In the genomic region with DNA sequence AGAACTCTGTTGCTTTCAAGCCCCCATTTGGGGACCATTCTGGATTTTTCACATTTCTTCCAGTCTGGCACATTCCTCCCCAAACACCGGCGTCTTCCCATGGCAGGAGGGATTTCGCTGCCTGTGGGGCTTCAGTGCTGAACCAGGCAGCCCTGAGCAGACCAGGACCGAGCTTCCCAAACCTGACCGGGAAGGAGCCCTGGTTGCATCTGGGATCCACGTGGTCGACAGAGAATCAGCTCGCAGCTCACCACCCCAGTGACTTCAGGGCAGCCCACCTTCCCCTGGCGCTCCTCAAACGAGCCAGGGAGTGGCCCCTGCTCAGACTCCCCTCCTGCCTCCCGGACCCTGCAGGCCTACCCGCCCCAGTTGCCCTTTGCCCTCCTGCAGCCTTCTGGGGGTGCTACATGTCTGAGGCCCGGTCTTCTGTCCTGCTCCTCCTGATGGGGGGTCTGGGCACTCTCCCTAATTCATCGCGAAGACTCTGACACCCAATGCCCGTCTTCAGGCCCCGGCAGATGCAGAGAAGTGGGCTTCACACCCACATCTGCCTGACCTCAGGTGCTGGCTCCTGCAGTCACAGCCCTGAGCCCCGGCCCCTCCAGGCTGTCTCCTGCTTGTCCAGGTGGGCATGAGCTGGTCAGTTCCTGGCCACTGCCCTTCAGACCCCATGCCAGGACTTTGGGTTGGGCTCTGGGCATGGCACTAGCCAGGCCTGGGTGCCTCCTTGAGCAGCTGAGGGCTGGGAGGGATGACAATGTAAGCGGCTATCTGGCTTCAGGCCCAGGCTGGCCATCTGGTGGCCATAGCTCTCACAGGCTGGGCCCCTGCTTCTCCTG, we compare ENCODE assay signal across 8 cellular contexts. TPM values are rescaled to one million over a fixed set of nuclear protein-coding genes. Genes with fewer than 3 reads are reported as not detected.
A peak's percentile ranks its signal among the peaks of the same experiment; 100 is the strongest.
DNase-seq lines count a peak whose midpoint lies in the region; ATAC-seq and TF ChIP-seq lines count a peak whose summit lies in the region.

No MANE protein-coding gene starts in this region.

- peak overlapping the region; percentile 82 for H3K4me3 Mint-ChIP-seq in activated T-helper 17 cell treated with anti-CD3 and anti-CD28 coated beads, Interleukin-2, amount 50 U/mL, for 72 hours

- no peak for TF ChIP-seq EP300 in tibial nerve (IDR thresholded peaks at IDR 0.05)

- peak; percentile 64 for DNase-seq in activated effector memory CD4-positive, alpha-beta T cell treated with anti-CD3 and anti-CD28 coated beads, Interleukin-2, amount 50 U/mL, for 16 hours
- no peak for DNase-seq in activated effector memory CD4-positive, alpha-beta T cell treated with Interleukin-2 at 50 U/mL for 16 hours
- DNase-seq in islet precursor cell (peak; percentile 65), tibial nerve (ENCODE audit: low spot score in 2 of 2) (peak; percentile 10 to 13), LoVo (ENCODE audit: low spot score) (no peak)

- no peak for TF ChIP-seq POLR2A in tibial nerve (IDR thresholded peaks at IDR 0.05)

- H3K9me3 ChIP-seq in tibial nerve, result no peaks in the 10 kb centered on the region

- no peaks in the 10 kb centered on the region for H3K4me1 Mint-ChIP-seq in activated T-helper 17 cell treated with anti-CD3 and anti-CD28 coated beads, Interleukin-2, amount 50 U/mL, for 72 hours

- ATAC-seq in activated T-helper 17 cell treated with anti-CD3 and anti-CD28 coated beads, Interleukin-2, amount 50 U/mL, for 72 hours (replicated peaks), result no peak
- no peak for ATAC-seq in GM18498 (IDR thresholded peaks at IDR 0.05; ENCODE audit: unreplicated experiment)
- ATAC-seq in GM18907 (IDR thresholded peaks at IDR 0.05; ENCODE audit: unreplicated experiment), result no peak

- H3K4me3 ChIP-seq in tibial nerve, result peak overlapping the region in 3 of 4 donors; percentile 43 to 79 (median 75)

- no peaks in the 10 kb centered on the region for H3K27me3 ChIP-seq in tibial nerve

- 60% methylated on average over 18 to 19 of the region's 19 CpGs for WGBS in tibial nerve, 2 donors

- peaks cover 0 to 35% (median 16%) of the 10 kb centered on the region in 4 donors for H3K4me1 ChIP-seq in tibial nerve

- H3K27me3 Mint-ChIP-seq in activated T-helper 17 cell treated with anti-CD3 and anti-CD28 coated beads, Interleukin-2, amount 50 U/mL, for 72 hours, result no peaks in the 10 kb centered on the region

- no peak overlapping the region for H3K27ac Mint-ChIP-seq in activated T-helper 17 cell treated with anti-CD3 and anti-CD28 coated beads, Interleukin-2, amount 50 U/mL, for 72 hours

- no peaks in the 10 kb centered on the region for H3K36me3 ChIP-seq in tibial nerve

- no peak for TF ChIP-seq CTCF in tibial nerve (IDR thresholded peaks at IDR 0.05)

- no peaks in the 10 kb centered on the region for H3K36me3 Mint-ChIP-seq in activated T-helper 17 cell treated with anti-CD3 and anti-CD28 coated beads, Interleukin-2, amount 50 U/mL, for 72 hours (ENCODE audit: low read depth)

- H3K9me3 Mint-ChIP-seq in activated T-helper 17 cell treated with anti-CD3 and anti-CD28 coated beads, Interleukin-2, amount 50 U/mL, for 72 hours, result no peaks in the 10 kb centered on the region

- H3K27ac ChIP-seq in tibial nerve, result peak overlapping the region; percentile 32 to 87 (median 66)

RNA-seq across cellular contexts. Expression of gene PRSS38, which starts 26.2 kb away (rescaled TPM):
- total RNA-seq in activated T-helper 17 cell treated with anti-CD3 and anti-CD28 coated beads, Interleukin-2, amount 50 U/mL, for 72 hours, result not detected
- total RNA-seq in tibial nerve, result not detected

RNA-seq across cellular contexts. Expression of gene SNAP47, which starts 54.0 kb away (rescaled TPM):
- total RNA-seq in activated T-helper 17 cell treated with anti-CD3 and anti-CD28 coated beads, Interleukin-2, amount 50 U/mL, for 72 hours, result 10 to 100 TPM; 42.9 to 53.6 TPM
- total RNA-seq in tibial nerve, result 10 to 100 TPM; 49.4 to 69.9 (median 62.8) TPM

RNA-seq across cellular contexts. Expression of gene JMJD4, which starts 54.2 kb away (rescaled TPM):
- total RNA-seq in activated T-helper 17 cell treated with anti-CD3 and anti-CD28 coated beads, Interleukin-2, amount 50 U/mL, for 72 hours, result 10 to 100 TPM; 10.6 to 19.9 TPM
- total RNA-seq in tibial nerve, result 10 to 100 TPM; 33.4 to 45.3 (median 40.6) TPM

Comparison
In these comparisons a context has a peak if more than half of its experiments do, and no peak if none do; other contexts are left out.
1. DNase-seq: peak in activated effector memory CD4-positive, alpha-beta T cell treated with anti-CD3 and anti-CD28 coated beads, Interleukin-2, amount 50 U/mL, for 16 hours (single experiment), islet precursor cell (single experiment) and tibial nerve (2 of 2); none in activated effector memory CD4-positive, alpha-beta T cell treated with Interleukin-2 at 50 U/mL for 16 hours (single experiment) and LoVo (single experiment).